ENCODE assay signal across 8 cellular contexts in genomic region chr15:91453381-91453780, GRCh38.
DNase-seq lines count a peak whose midpoint lies in the region; ATAC-seq lines count a peak whose summit lies in the region.
"Not testable (repeated sequence)": the region's sequence is repeated elsewhere in the genome, so short reads cannot be mapped to it uniquely, and the experiment has no call there.

No MANE protein-coding gene starts in this region.

- H3K9me3 ChIP-seq in CD4-positive, CD25-positive, alpha-beta regulatory T cell (ENCODE audit: control insufficient read depth in 2 of 2, low read length in 2 of 2); T-helper 17 cell (ENCODE audit: control insufficient read depth, low read length, poor library complexity, severe bottlenecking): not testable (repeated sequence)
- peaks cover 25% of the 10 kb centered on the region for H3K9me3 ChIP-seq in KOPT-K1 (ENCODE audit: insufficient read depth, low read length, poor library complexity, severe bottlenecking)

- peak overlapping the region; percentile 16 to 92 (median 81) for H3K27ac Mint-ChIP-seq in CD4-positive, CD25-positive, alpha-beta regulatory T cell
- peak overlapping the region; percentile 0 for H3K27ac Mint-ChIP-seq in T-helper 17 cell
- peak overlapping the region; percentile 47 for H3K27ac Mint-ChIP-seq in activated CD4-positive, alpha-beta memory T cell treated with anti-CD3 and anti-CD28 coated beads for 36 hours
- peak overlapping the region; percentile 31 for H3K27ac Mint-ChIP-seq in activated naive CD4-positive, alpha-beta T cell treated with anti-CD3 and anti-CD28 coated beads, Interleukin-2, amount 50 U/mL, for 24 hours
- peak overlapping the region; percentile 66 to 87 for H3K27ac Mint-ChIP-seq in effector memory CD8-positive, alpha-beta T cell
- peak overlapping the region; percentile 43 for H3K27ac Mint-ChIP-seq in stimulated activated effector memory CD8-positive, alpha-beta T cell treated with anti-CD3 and anti-CD28 coated beads, Interleukin-12 subunit alpha, Interleukin-12 subunit beta, amount 100 ng/mL, for 72 hours

- not testable (repeated sequence) for H3K27me3 Mint-ChIP-seq in CD4-positive, CD25-positive, alpha-beta regulatory T cell; T-helper 17 cell; activated CD4-positive, alpha-beta memory T cell treated with anti-CD3 and anti-CD28 coated beads for 36 hours; activated T-cell treated with anti-CD3 and anti-CD28 coated beads, Interleukin-2, amount 50 U/mL, for 4 hours (ENCODE audit: low read depth); activated naive CD4-positive, alpha-beta T cell treated with anti-CD3 and anti-CD28 coated beads, Interleukin-2, amount 50 U/mL, for 24 hours
- H3K27me3 Mint-ChIP-seq in effector memory CD8-positive, alpha-beta T cell, result peaks cover 6 to 14% of the 10 kb centered on the region in 2 donors

- H3K27me3 ChIP-seq in CD4-positive, CD25-positive, alpha-beta regulatory T cell (ENCODE audit: control insufficient read depth, insufficient read depth, low read length), result not testable (repeated sequence)

- peak in 2 of 3 donors; percentile 39 to 50 for DNase-seq in CD4-positive, CD25-positive, alpha-beta regulatory T cell
- not testable (repeated sequence) for DNase-seq in T-helper 17 cell; activated CD4-positive, alpha-beta memory T cell treated with anti-CD3 and anti-CD28 coated beads for 36 hours; activated T-cell treated with anti-CD3 and anti-CD28 coated beads, Interleukin-2, amount 50 U/mL, for 4 hours; effector memory CD8-positive, alpha-beta T cell; stimulated activated effector memory CD8-positive, alpha-beta T cell treated with anti-CD3 and anti-CD28 coated beads, Interleukin-12 subunit alpha, Interleukin-12 subunit beta, amount 100 ng/mL, for 72 hours (ENCODE audit: low spot score in 2 of 2)

- H3K36me3 ChIP-seq in CD4-positive, CD25-positive, alpha-beta regulatory T cell (ENCODE audit: control insufficient read depth, insufficient read depth, low read length); KOPT-K1 (ENCODE audit: insufficient read depth, low read length): not testable (repeated sequence)

- H3K9me3 Mint-ChIP-seq in CD4-positive, CD25-positive, alpha-beta regulatory T cell, result peaks cover 0 to 30% (median 7%) of the 10 kb centered on the region in 7 donors
- H3K9me3 Mint-ChIP-seq in activated CD4-positive, alpha-beta memory T cell treated with anti-CD3 and anti-CD28 coated beads for 36 hours, result peaks cover 32% of the 10 kb centered on the region
- peaks cover 25% of the 10 kb centered on the region for H3K9me3 Mint-ChIP-seq in activated T-cell treated with anti-CD3 and anti-CD28 coated beads, Interleukin-2, amount 50 U/mL, for 4 hours
- H3K9me3 Mint-ChIP-seq in activated naive CD4-positive, alpha-beta T cell treated with anti-CD3 and anti-CD28 coated beads, Interleukin-2, amount 50 U/mL, for 24 hours, result peaks cover 12% of the 10 kb centered on the region
- peaks cover 5 to 11% of the 10 kb centered on the region in 2 donors for H3K9me3 Mint-ChIP-seq in effector memory CD8-positive, alpha-beta T cell
- not testable (repeated sequence) for H3K9me3 Mint-ChIP-seq in stimulated activated effector memory CD8-positive, alpha-beta T cell treated with anti-CD3 and anti-CD28 coated beads, Interleukin-12 subunit alpha, Interleukin-12 subunit beta, amount 100 ng/mL, for 72 hours

- H3K27ac ChIP-seq in CD4-positive, CD25-positive, alpha-beta regulatory T cell (ENCODE audit: insufficient read depth, low read length, poor library complexity, severe bottlenecking), result peak overlapping the region; percentile 42
- H3K27ac ChIP-seq in KOPT-K1 (ENCODE audit: low read depth, low read length, poor library complexity, severe bottlenecking), result peak overlapping the region; percentile 50

- CTCF ChIA-PET in activated CD4-positive, alpha-beta memory T cell treated with anti-CD3 and anti-CD28 coated beads for 36 hours (lab: Charles Lee), result not testable (repeated sequence)

- peak overlapping the region; percentile 9 to 60 (median 49) for H3K4me3 Mint-ChIP-seq in CD4-positive, CD25-positive, alpha-beta regulatory T cell
- H3K4me3 Mint-ChIP-seq in T-helper 17 cell, result peak overlapping the region; percentile 4
- peak overlapping the region; percentile 30 for H3K4me3 Mint-ChIP-seq in activated CD4-positive, alpha-beta memory T cell treated with anti-CD3 and anti-CD28 coated beads for 36 hours
- H3K4me3 Mint-ChIP-seq in activated T-cell treated with anti-CD3 and anti-CD28 coated beads, Interleukin-2, amount 50 U/mL, for 4 hours, result peak overlapping the region; percentile 12
- peak overlapping the region; percentile 30 for H3K4me3 Mint-ChIP-seq in activated naive CD4-positive, alpha-beta T cell treated with anti-CD3 and anti-CD28 coated beads, Interleukin-2, amount 50 U/mL, for 24 hours
- peak overlapping the region; percentile 53 to 66 for H3K4me3 Mint-ChIP-seq in effector memory CD8-positive, alpha-beta T cell
- H3K4me3 Mint-ChIP-seq in stimulated activated effector memory CD8-positive, alpha-beta T cell treated with anti-CD3 and anti-CD28 coated beads, Interleukin-12 subunit alpha, Interleukin-12 subunit beta, amount 100 ng/mL, for 72 hours, result peak overlapping the region; percentile 21

- not testable (repeated sequence) for ATAC-seq in CD4-positive, CD25-positive, alpha-beta regulatory T cell (ENCODE audit: low read depth in 2 of 2); T-helper 17 cell; activated T-cell treated with anti-CD3 and anti-CD28 coated beads, Interleukin-2, amount 50 U/mL, for 4 hours; effector memory CD8-positive, alpha-beta T cell (replicated peaks); stimulated activated effector memory CD8-positive, alpha-beta T cell treated with anti-CD3 and anti-CD28 coated beads, Interleukin-12 subunit alpha, Interleukin-12 subunit beta, amount 100 ng/mL, for 72 hours

- H3K36me3 Mint-ChIP-seq in CD4-positive, CD25-positive, alpha-beta regulatory T cell; T-helper 17 cell (ENCODE audit: low read depth); activated T-cell treated with anti-CD3 and anti-CD28 coated beads, Interleukin-2, amount 50 U/mL, for 4 hours (ENCODE audit: insufficient read depth); activated naive CD4-positive, alpha-beta T cell treated with anti-CD3 and anti-CD28 coated beads, Interleukin-2, amount 50 U/mL, for 24 hours; effector memory CD8-positive, alpha-beta T cell (ENCODE audit: insufficient read depth); stimulated activated effector memory CD8-positive, alpha-beta T cell treated with anti-CD3 and anti-CD28 coated beads, Interleukin-12 subunit alpha, Interleukin-12 subunit beta, amount 100 ng/mL, for 72 hours: not testable (repeated sequence)
- peaks cover 13% of the 10 kb centered on the region for H3K36me3 Mint-ChIP-seq in activated CD4-positive, alpha-beta memory T cell treated with anti-CD3 and anti-CD28 coated beads for 36 hours

- intact Hi-C loops in activated CD4-positive, alpha-beta memory T cell treated with anti-CD3 and anti-CD28 coated beads for 36 hours (cut with micrococcal nuclease), result not testable (repeated sequence)

- H3K4me3 ChIP-seq in CD4-positive, CD25-positive, alpha-beta regulatory T cell (ENCODE audit: low read depth, low read length), result peak overlapping the region; percentile 48

- H3K4me1 Mint-ChIP-seq in CD4-positive, CD25-positive, alpha-beta regulatory T cell, result peaks cover 17 to 50% (median 29%) of the 10 kb centered on the region in 4 donors
- H3K4me1 Mint-ChIP-seq in T-helper 17 cell, result not testable (repeated sequence)
- H3K4me1 Mint-ChIP-seq in activated CD4-positive, alpha-beta memory T cell treated with anti-CD3 and anti-CD28 coated beads for 36 hours (ENCODE audit: low read depth), result peaks cover 38% of the 10 kb centered on the region
- H3K4me1 Mint-ChIP-seq in activated T-cell treated with anti-CD3 and anti-CD28 coated beads, Interleukin-2, amount 50 U/mL, for 4 hours (ENCODE audit: low read depth), result peaks cover 32% of the 10 kb centered on the region
- peaks cover 57% of the 10 kb centered on the region for H3K4me1 Mint-ChIP-seq in activated naive CD4-positive, alpha-beta T cell treated with anti-CD3 and anti-CD28 coated beads, Interleukin-2, amount 50 U/mL, for 24 hours
- H3K4me1 Mint-ChIP-seq in effector memory CD8-positive, alpha-beta T cell (ENCODE audit: low read depth in 2 of 2), result peaks cover 17 to 29% of the 10 kb centered on the region in 2 donors
- H3K4me1 Mint-ChIP-seq in stimulated activated effector memory CD8-positive, alpha-beta T cell treated with anti-CD3 and anti-CD28 coated beads, Interleukin-12 subunit alpha, Interleukin-12 subunit beta, amount 100 ng/mL, for 72 hours, result peaks cover 25% of the 10 kb centered on the region

- not testable (repeated sequence) for H3K4me1 ChIP-seq in CD4-positive, CD25-positive, alpha-beta regulatory T cell (ENCODE audit: control insufficient read depth, insufficient read depth, low read length, poor library complexity, severe bottlenecking)

- POLR2A ChIA-PET in activated CD4-positive, alpha-beta memory T cell treated with anti-CD3 and anti-CD28 coated beads for 36 hours (lab: Charles Lee), result interaction anchor here (0.7 kb wide), 1 partner anchor 434 kb away, joined by 4 read pairs; no protein-coding TSS in a partner anchor

Comparison
In these comparisons a context has a peak if more than half of its experiments do, and no peak if none do; other contexts are left out.
1. H3K27ac Mint-ChIP-seq: peak in every context shown above with its lines; median percentile 81 in CD4-positive, CD25-positive, alpha-beta regulatory T cell; 76 in effector memory CD8-positive, alpha-beta T cell; 47 in activated CD4-positive, alpha-beta memory T cell treated with anti-CD3 and anti-CD28 coated beads for 36 hours; 43 in stimulated activated effector memory CD8-positive, alpha-beta T cell treated with anti-CD3 and anti-CD28 coated beads, Interleukin-12 subunit alpha, Interleukin-12 subunit beta, amount 100 ng/mL, for 72 hours; 31 in activated naive CD4-positive, alpha-beta T cell treated with anti-CD3 and anti-CD28 coated beads, Interleukin-2, amount 50 U/mL, for 24 hours; 0 in T-helper 17 cell.
2. H3K4me3 Mint-ChIP-seq: peak in every context shown above with its lines; median percentile 60 in effector memory CD8-positive, alpha-beta T cell; 49 in CD4-positive, CD25-positive, alpha-beta regulatory T cell; 30 in activated CD4-positive, alpha-beta memory T cell treated with anti-CD3 and anti-CD28 coated beads for 36 hours; 30 in activated naive CD4-positive, alpha-beta T cell treated with anti-CD3 and anti-CD28 coated beads, Interleukin-2, amount 50 U/mL, for 24 hours; 21 in stimulated activated effector memory CD8-positive, alpha-beta T cell treated with anti-CD3 and anti-CD28 coated beads, Interleukin-12 subunit alpha, Interleukin-12 subunit beta, amount 100 ng/mL, for 72 hours; 12 in activated T-cell treated with anti-CD3 and anti-CD28 coated beads, Interleukin-2, amount 50 U/mL, for 4 hours; 4 in T-helper 17 cell.